18 cellular contexts compared by ENCODE assay signal in genomic region chr20:16025084-16025483, GRCh38.
DNase-seq lines count a peak whose midpoint lies in the region; ATAC-seq, FAIRE-seq and TF ChIP-seq lines count a peak whose summit lies in the region.
"Had no signal": no experiment of that assay in that cellular context is flagged by ENCODE, and none has a peak within 500 bp of the region (broad histone marks: within the 10 kb centered on the region; RNA-seq: fewer than 3 reads in every experiment).

No MANE protein-coding gene starts in this region.

- no peaks in the 10 kb centered on the region for H3K9me3 Mint-ChIP-seq in progenitor cell of endocrine pancreas (ENCODE audit: low read depth)
- H3K9me3 Mint-ChIP-seq in activated T-helper 2 cell treated with anti-CD3 and anti-CD28 coated beads, Interferon-gamma antibody, Interleukin-2, Interleukin-4, amounts not matched to agents 10 μg/mL and 5 μg/mL and 100 μg/mL, durations not matched to agents 14 hours and 24 hours and 36 hours = peaks cover 12% of the 10 kb centered on the region

- intact Hi-C loops in OCI-LY7 (cut with micrococcal nuclease; ENCODE audit: unreplicated experiment) = no loop called here
- intact Hi-C loops in activated T-helper 2 cell treated with anti-CD3 and anti-CD28 coated beads, Interferon-gamma antibody, Interleukin-2, Interleukin-4, amounts not matched to agents 10 μg/mL and 5 μg/mL and 100 μg/mL, durations not matched to agents 14 hours and 24 hours and 36 hours (cut with micrococcal nuclease) = no loop called here

- H3K56ac ChIP-seq in H1 (replicated peaks; ENCODE audit: insufficient read length, low read depth, low read length) = no peak overlapping the region

- no peak overlapping the region for H4K8ac ChIP-seq in H1 (ENCODE audit: extremely low read depth, insufficient read depth, low read length)

- H3K18ac ChIP-seq in H1 (ENCODE audit: extremely low read depth, low read length) = no peak overlapping the region

- H3K9me3 ChIP-seq in BLaER1 (peaks cover 51% of the 10 kb centered on the region), OCI-LY7 (ENCODE audit: low read length) (no peaks in the 10 kb centered on the region), H1 (ENCODE audit: insufficient read depth in 2 of 2, low read depth in 1 of 2, low read length in 1 of 2) (no peaks in the 10 kb centered on the region)
- H3K9me3 ChIP-seq: HAP-1, MG63, SJSA1 had no signal

- TF ChIP-seq POLR2A in H1 (IDR thresholded peaks at IDR 0.05; ENCODE audit: control extremely low read depth in 1 of 2, low read depth in 2 of 2, low read length in 2 of 2) = no peak

- no peaks in the 10 kb centered on the region for H3K23me2 ChIP-seq in H1 (ENCODE audit: low read depth, low read length)

- FAIRE-seq in H1 (lab: Jason Lieb, UNC) = no peak
- FAIRE-seq: A549 had no signal

- H3K4me3 Mint-ChIP-seq in progenitor cell of endocrine pancreas (ENCODE audit: low read depth) = no peak overlapping the region
- H3K4me3 Mint-ChIP-seq in activated T-helper 2 cell treated with anti-CD3 and anti-CD28 coated beads, Interferon-gamma antibody, Interleukin-2, Interleukin-4, amounts not matched to agents 10 μg/mL and 5 μg/mL and 100 μg/mL, durations not matched to agents 14 hours and 24 hours and 36 hours (ENCODE audit: low read depth) = no peak overlapping the region

- H3K27ac Mint-ChIP-seq in progenitor cell of endocrine pancreas = peak overlapping the region; percentile 68
- no peak overlapping the region for H3K27ac Mint-ChIP-seq in activated T-helper 2 cell treated with anti-CD3 and anti-CD28 coated beads, Interferon-gamma antibody, Interleukin-2, Interleukin-4, amounts not matched to agents 10 μg/mL and 5 μg/mL and 100 μg/mL, durations not matched to agents 14 hours and 24 hours and 36 hours

- H3K4ac ChIP-seq in H1 (replicated peaks; ENCODE audit: insufficient read length, low read depth, low read length) = no peak overlapping the region

- no peak for TF ChIP-seq EP300 in H1 (IDR thresholded peaks at IDR 0.05; ENCODE audit: borderline replicate concordance in 1 of 2, low read depth in 2 of 2, low read length in 2 of 2)

- H2BK12ac ChIP-seq in H1 (ENCODE audit: low read depth, low read length) = no peak overlapping the region

- no peak overlapping the region for H3K23ac ChIP-seq in H1 (ENCODE audit: insufficient read length)

- DNase-seq in OCI-LY7 (ENCODE audit: low spot score) = no peak
- DNase-seq in H1 (ENCODE audit: low read depth in 1 of 2, low spot score in 2 of 2) = no peak
- DNase-seq in progenitor cell of endocrine pancreas (ENCODE audit: low spot score, unreplicated experiment) = no peak
- no peak for DNase-seq in activated T-helper 2 cell treated with anti-CD3 and anti-CD28 coated beads, Interferon-gamma antibody, Interleukin-2, Interleukin-4, amounts not matched to agents 10 μg/mL and 5 μg/mL and 100 μg/mL, durations not matched to agents 14 hours and 24 hours and 36 hours (ENCODE audit: low spot score)
- DNase-seq in activated naive CD4-positive, alpha-beta T cell (lab: John Stamatoyannopoulos, UW) = no peak
- no peak for DNase-seq in NCI-H1417 treated with DMSO at 0.1 percent for 48 hours (lab: John Stamatoyannopoulos, UW)
- DNase-seq: COR-L47, DMS53, MG63, NCI-H1092, NCI-H1694, NCI-H446 treated with DMSO at 0.1 percent for 48 hours, NCI-H748 treated with DMSO at 0.1 percent for 48 hours had no signal

- H3K27ac ChIP-seq in BLaER1 = peak overlapping the region; percentile 76
- H3K27ac ChIP-seq in OCI-LY7 (ENCODE audit: low read depth, low read length, poor library complexity, severe bottlenecking) = no peak overlapping the region
- H3K27ac ChIP-seq in H1 (ENCODE audit: low read depth, low read length) = no peak overlapping the region
- H3K27ac ChIP-seq: A549, SJSA1 had no signal

- CTCF ChIA-PET in OCI-LY7 (lab: Charles Lee; ENCODE audit: unreplicated experiment) (interaction anchor here (0.6 kb wide), 1 partner anchor 12 kb away, joined by 3 read pairs; no protein-coding TSS in a partner anchor), H1 (lab: Charles Lee; ENCODE audit: partially characterized antibody) (no interaction called here)

- TF ChIP-seq CTCF in OCI-LY7 (conservative IDR thresholded peaks at IDR 0.05; ENCODE audit: low read length) (no peak), H1 (IDR thresholded peaks at IDR 0.05; ENCODE audit: control extremely low read depth in 1 of 3, insufficient read depth in 1 of 3, low read depth in 1 of 3, low read length in 3 of 3) (no peak), progenitor cell of endocrine pancreas (IDR thresholded peaks at IDR 0.05; ENCODE audit: unreplicated experiment) (no peak)

- no peak overlapping the region for H3K14ac ChIP-seq in H1 (ENCODE audit: insufficient read length)

- H3K36me3 ChIP-seq in BLaER1 (no peaks in the 10 kb centered on the region; the same call in 1 of the 2 replicates), OCI-LY7 (ENCODE audit: insufficient read depth, low read length) (no peaks in the 10 kb centered on the region), H1 (ENCODE audit: control insufficient read depth in 2 of 4, insufficient read depth in 4 of 4, low read length in 3 of 4) (no peaks in the 10 kb centered on the region)
- H3K36me3 ChIP-seq: HAP-1, MG63, SJSA1 had no signal

- no peak overlapping the region for H3K4me3 ChIP-seq in BLaER1
- H3K4me3 ChIP-seq in OCI-LY7 (ENCODE audit: low read depth, low read length, poor library complexity, severe bottlenecking) = no peak overlapping the region
- no peak overlapping the region for H3K4me3 ChIP-seq in H1 (ENCODE audit: extremely low read depth in 1 of 4, insufficient read depth in 2 of 4, low read depth in 3 of 4, low read length in 4 of 4)
- H3K4me3 ChIP-seq: A549, HAP-1, MG63, SJSA1 had no signal

- peak overlapping the region; percentile 64; the same call in 1 of the 2 replicates for H2BK20ac ChIP-seq in H1 (ENCODE audit: low read length)

- H3K27me3 ChIP-seq in BLaER1 (no peaks in the 10 kb centered on the region), H1 (replicated peaks in 1 of 4; ENCODE audit: control insufficient read depth in 3 of 4, extremely low read depth in 1 of 4, insufficient read depth in 3 of 4, low read length in 3 of 4) (no peaks in the 10 kb centered on the region)
- H3K27me3 ChIP-seq: MG63, SJSA1 had no signal

- no peaks in the 10 kb centered on the region for H4K20me1 ChIP-seq in BLaER1
- no peaks in the 10 kb centered on the region for H4K20me1 ChIP-seq in OCI-LY7 (ENCODE audit: insufficient read depth, low read length)
- H4K20me1 ChIP-seq in H1 (replicated peaks in 1 of 2; ENCODE audit: control insufficient read depth in 1 of 2, insufficient read depth in 2 of 2, low read length in 2 of 2) = no peaks in the 10 kb centered on the region

- POLR2A ChIA-PET in OCI-LY7 (lab: Charles Lee) (interaction anchor here (0.7 to 2.1 kb wide), 7 partner anchors 10 to 150 kb away, joined by 3 to 7 read pairs (median 4); no protein-coding TSS in a partner anchor), H1 (lab: Charles Lee; ENCODE audit: partially characterized antibody) (no interaction called here)

- no peak for ATAC-seq in GM18870 (IDR thresholded peaks at IDR 0.05; ENCODE audit: unreplicated experiment)
- ATAC-seq: A549 had no signal

- no peaks in the 10 kb centered on the region for H3K27me3 Mint-ChIP-seq in progenitor cell of endocrine pancreas
- no peaks in the 10 kb centered on the region for H3K27me3 Mint-ChIP-seq in activated T-helper 2 cell treated with anti-CD3 and anti-CD28 coated beads, Interferon-gamma antibody, Interleukin-2, Interleukin-4, amounts not matched to agents 10 μg/mL and 5 μg/mL and 100 μg/mL, durations not matched to agents 14 hours and 24 hours and 36 hours (ENCODE audit: low read depth)

- H2BK120ac ChIP-seq in H1 (replicated peaks; ENCODE audit: low read depth, low read length) = no peak overlapping the region

- peak overlapping the region; percentile 62; the same call in 1 of the 2 replicates for H2AFZ ChIP-seq in OCI-LY7 (ENCODE audit: low read length)
- no peak overlapping the region for H2AFZ ChIP-seq in H1 (ENCODE audit: low read length)

- no TSS peak for BruUV-seq in OCI-LY7 (replicated peaks; lab: Mats Ljungman, UMichigan)

- no peaks in the 10 kb centered on the region for H3K9me2 ChIP-seq in OCI-LY7 (ENCODE audit: insufficient read depth, low read length)

- H3K4me2 ChIP-seq in BLaER1 = peak overlapping the region; percentile 69
- H3K4me2 ChIP-seq in OCI-LY7 (ENCODE audit: low read length) = no peak overlapping the region
- no peak overlapping the region for H3K4me2 ChIP-seq in H1 (ENCODE audit: insufficient read depth in 1 of 2, low read depth in 2 of 2, low read length in 2 of 2)
- H3K4me2 ChIP-seq: A549 had no signal

- H2AK5ac ChIP-seq in H1 (ENCODE audit: low read depth, low read length) = no peak overlapping the region

- H3K4me1 Mint-ChIP-seq in progenitor cell of endocrine pancreas (ENCODE audit: low read depth) = peaks cover 32% of the 10 kb centered on the region
- no peaks in the 10 kb centered on the region for H3K4me1 Mint-ChIP-seq in activated T-helper 2 cell treated with anti-CD3 and anti-CD28 coated beads, Interferon-gamma antibody, Interleukin-2, Interleukin-4, amounts not matched to agents 10 μg/mL and 5 μg/mL and 100 μg/mL, durations not matched to agents 14 hours and 24 hours and 36 hours (ENCODE audit: low read depth)

- H4K91ac ChIP-seq in H1 (replicated peaks; ENCODE audit: insufficient read length, low read length) = no peak overlapping the region

- no peak for TF ChIP-seq RAD21 in H1 (IDR thresholded peaks at IDR 0.05 in 1 of 2, conservative IDR thresholded peaks at IDR 0.05 in 1 of 2; ENCODE audit: low read depth in 2 of 2, low read length in 2 of 2)

- H3K4me1 ChIP-seq in BLaER1 (peaks cover 66% of the 10 kb centered on the region), OCI-LY7 (ENCODE audit: insufficient read depth, low read length, poor library complexity, severe bottlenecking) (peaks cover 44% of the 10 kb centered on the region), H1 (replicated peaks in 1 of 4; ENCODE audit: control insufficient read depth in 3 of 4, insufficient read depth in 4 of 4, low read length in 3 of 4) (peaks cover 0 to 6% (median 1%) of the 10 kb centered on the region in 4 experiments; a peak in 3 of 7 replicates)
- H3K4me1 ChIP-seq: HAP-1 had no signal

- 95% methylated on average over 1 of the region's 1 CpG; no CpG with 5 or more reads in 1 of the 2 experiments for WGBS in H1 (ENCODE audit: extremely low coverage in 1 of 2, insufficient coverage in 1 of 2, insufficient read length in 1 of 2, insufficient replicate concordance in 2 of 2, low coverage in 1 of 2, low lambda C conversion rate in 2 of 2, missing lambda C conversion rate in 1 of 2), 2 experiments

- H4K5ac ChIP-seq in H1 (ENCODE audit: insufficient read length, low read depth, low read length) = no peak overlapping the region

- H3K9ac ChIP-seq in BLaER1 (peak overlapping the region; percentile 59; the same call in 1 of the 2 replicates), H1 (replicated peaks in 1 of 4; ENCODE audit: extremely low read depth in 1 of 4, low read depth in 3 of 4, low read length in 3 of 4) (no peak overlapping the region)

- H3K79me1 ChIP-seq in H1 (ENCODE audit: low read depth, low read length) = no peaks in the 10 kb centered on the region

- no peaks in the 10 kb centered on the region for H3K79me2 ChIP-seq in OCI-LY7 (ENCODE audit: insufficient read depth, low read depth, low read length)
- no peaks in the 10 kb centered on the region for H3K79me2 ChIP-seq in H1 (ENCODE audit: control insufficient read depth in 1 of 2, insufficient read depth in 2 of 2, low read length in 2 of 2)

- no peak overlapping the region for H2BK15ac ChIP-seq in H1 (ENCODE audit: low read length)

- no peak overlapping the region for H2BK5ac ChIP-seq in H1 (ENCODE audit: low read depth, low read length)

- no peaks in the 10 kb centered on the region for H3K36me3 Mint-ChIP-seq in progenitor cell of endocrine pancreas (ENCODE audit: insufficient read depth)
- H3K36me3 Mint-ChIP-seq in activated T-helper 2 cell treated with anti-CD3 and anti-CD28 coated beads, Interferon-gamma antibody, Interleukin-2, Interleukin-4, amounts not matched to agents 10 μg/mL and 5 μg/mL and 100 μg/mL, durations not matched to agents 14 hours and 24 hours and 36 hours (ENCODE audit: low read depth) = no peaks in the 10 kb centered on the region
